ENCODE assay signal across 1 cellular context in the genomic region with DNA sequence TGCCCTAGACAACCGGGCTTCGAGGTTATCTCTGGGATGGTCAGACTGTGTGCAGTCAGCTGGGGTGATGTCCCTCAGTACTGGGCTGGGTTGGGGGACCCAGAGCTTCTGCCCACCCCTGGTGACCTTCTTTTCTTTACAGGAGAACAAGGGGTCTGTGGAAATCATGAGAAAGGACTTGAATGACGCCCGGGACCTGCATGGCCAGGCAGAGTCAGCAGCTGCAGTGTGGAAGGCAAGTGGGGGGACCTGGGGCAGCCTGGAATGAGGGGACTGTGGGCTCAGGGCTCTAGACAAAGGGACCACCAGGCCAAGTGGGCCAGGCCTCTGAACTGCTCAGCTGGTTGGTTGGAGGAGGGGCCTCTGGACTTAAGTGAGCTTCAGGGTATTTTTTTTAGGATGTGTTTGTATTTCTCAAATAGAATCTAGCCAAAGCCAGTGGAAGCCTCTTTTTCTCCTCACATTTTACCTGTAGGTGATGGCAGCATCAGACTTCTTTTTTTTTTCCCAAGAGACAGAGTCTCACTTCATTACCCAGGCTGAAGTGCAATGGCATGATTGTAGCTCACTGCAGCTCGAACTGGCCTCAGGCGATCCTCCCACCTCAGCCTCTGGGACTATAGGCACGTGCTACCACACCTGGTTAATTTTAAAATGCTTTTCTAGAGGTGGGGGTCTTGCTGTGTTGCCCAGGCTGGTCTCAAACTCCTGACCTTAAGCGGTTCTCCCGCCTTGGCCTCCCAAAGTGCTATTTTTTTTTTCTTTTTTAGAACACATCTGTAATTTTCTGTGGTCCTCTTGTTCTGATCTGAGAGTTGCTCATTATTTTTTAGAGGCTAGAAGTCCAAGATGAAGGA.
TF ChIP-seq lines count a peak whose summit lies in the region.

No MANE protein-coding gene starts in this region.

TF ChIP-seq in K562, 482 proteins besides CTCF, POLR2A, EP300 and RAD21 (continued from another document):
- TF ChIP-seq PTRF (tag; IDR thresholded peaks at IDR 0.05) (no peak), PTBP1 (IDR thresholded peaks at IDR 0.05; ENCODE audit: low read depth, low read length) (no peak), SMARCC2 (IDR thresholded peaks at IDR 0.05; ENCODE audit: low read depth) (no peak), TCF7L2 (IDR thresholded peaks at IDR 0.05; ENCODE audit: low read depth, low read length) (no peak), MAZ (CRISPR knock-in tag; conservative IDR thresholded peaks at IDR 0.05 in 1 of 2, IDR thresholded peaks at IDR 0.05 in 1 of 2) (peak; percentile 10 to 12; a peak in 2 of 4 replicates), SMAD4 (CRISPR knock-in tag; conservative IDR thresholded peaks at IDR 0.05) (peak; percentile 19; the same call in 1 of the 2 replicates), MECOM (CRISPR knock-in tag; IDR thresholded peaks at IDR 0.05) (0 out of 2 replicates have a peak, but pooled peaks have one; percentile 53), JUN (IDR thresholded peaks at IDR 0.05; ENCODE audit: borderline replicate concordance, low read depth, low read length) (no peak), JUN (CRISPR knock-in tag; IDR thresholded peaks at IDR 0.05; ENCODE audit: borderline replicate concordance) (no peak)
- TF ChIP-seq, protein P1, sequence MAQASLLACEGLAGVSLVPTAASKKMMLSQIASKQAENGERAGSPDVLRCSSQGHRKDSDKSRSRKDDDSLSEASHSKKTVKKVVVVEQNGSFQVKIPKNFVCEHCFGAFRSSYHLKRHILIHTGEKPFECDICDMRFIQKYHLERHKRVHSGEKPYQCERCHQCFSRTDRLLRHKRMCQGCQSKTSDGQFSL (CRISPR knock-in tag; IDR thresholded peaks at IDR 0.05), result no peak
- TF ChIP-seq, protein P1 (tag; IDR thresholded peaks at IDR 0.05), result 0 out of 4 replicates have a peak, but pooled peaks of 1 of the 2 experiments have one; percentile 10
- TF ChIP-seq, protein P2, sequence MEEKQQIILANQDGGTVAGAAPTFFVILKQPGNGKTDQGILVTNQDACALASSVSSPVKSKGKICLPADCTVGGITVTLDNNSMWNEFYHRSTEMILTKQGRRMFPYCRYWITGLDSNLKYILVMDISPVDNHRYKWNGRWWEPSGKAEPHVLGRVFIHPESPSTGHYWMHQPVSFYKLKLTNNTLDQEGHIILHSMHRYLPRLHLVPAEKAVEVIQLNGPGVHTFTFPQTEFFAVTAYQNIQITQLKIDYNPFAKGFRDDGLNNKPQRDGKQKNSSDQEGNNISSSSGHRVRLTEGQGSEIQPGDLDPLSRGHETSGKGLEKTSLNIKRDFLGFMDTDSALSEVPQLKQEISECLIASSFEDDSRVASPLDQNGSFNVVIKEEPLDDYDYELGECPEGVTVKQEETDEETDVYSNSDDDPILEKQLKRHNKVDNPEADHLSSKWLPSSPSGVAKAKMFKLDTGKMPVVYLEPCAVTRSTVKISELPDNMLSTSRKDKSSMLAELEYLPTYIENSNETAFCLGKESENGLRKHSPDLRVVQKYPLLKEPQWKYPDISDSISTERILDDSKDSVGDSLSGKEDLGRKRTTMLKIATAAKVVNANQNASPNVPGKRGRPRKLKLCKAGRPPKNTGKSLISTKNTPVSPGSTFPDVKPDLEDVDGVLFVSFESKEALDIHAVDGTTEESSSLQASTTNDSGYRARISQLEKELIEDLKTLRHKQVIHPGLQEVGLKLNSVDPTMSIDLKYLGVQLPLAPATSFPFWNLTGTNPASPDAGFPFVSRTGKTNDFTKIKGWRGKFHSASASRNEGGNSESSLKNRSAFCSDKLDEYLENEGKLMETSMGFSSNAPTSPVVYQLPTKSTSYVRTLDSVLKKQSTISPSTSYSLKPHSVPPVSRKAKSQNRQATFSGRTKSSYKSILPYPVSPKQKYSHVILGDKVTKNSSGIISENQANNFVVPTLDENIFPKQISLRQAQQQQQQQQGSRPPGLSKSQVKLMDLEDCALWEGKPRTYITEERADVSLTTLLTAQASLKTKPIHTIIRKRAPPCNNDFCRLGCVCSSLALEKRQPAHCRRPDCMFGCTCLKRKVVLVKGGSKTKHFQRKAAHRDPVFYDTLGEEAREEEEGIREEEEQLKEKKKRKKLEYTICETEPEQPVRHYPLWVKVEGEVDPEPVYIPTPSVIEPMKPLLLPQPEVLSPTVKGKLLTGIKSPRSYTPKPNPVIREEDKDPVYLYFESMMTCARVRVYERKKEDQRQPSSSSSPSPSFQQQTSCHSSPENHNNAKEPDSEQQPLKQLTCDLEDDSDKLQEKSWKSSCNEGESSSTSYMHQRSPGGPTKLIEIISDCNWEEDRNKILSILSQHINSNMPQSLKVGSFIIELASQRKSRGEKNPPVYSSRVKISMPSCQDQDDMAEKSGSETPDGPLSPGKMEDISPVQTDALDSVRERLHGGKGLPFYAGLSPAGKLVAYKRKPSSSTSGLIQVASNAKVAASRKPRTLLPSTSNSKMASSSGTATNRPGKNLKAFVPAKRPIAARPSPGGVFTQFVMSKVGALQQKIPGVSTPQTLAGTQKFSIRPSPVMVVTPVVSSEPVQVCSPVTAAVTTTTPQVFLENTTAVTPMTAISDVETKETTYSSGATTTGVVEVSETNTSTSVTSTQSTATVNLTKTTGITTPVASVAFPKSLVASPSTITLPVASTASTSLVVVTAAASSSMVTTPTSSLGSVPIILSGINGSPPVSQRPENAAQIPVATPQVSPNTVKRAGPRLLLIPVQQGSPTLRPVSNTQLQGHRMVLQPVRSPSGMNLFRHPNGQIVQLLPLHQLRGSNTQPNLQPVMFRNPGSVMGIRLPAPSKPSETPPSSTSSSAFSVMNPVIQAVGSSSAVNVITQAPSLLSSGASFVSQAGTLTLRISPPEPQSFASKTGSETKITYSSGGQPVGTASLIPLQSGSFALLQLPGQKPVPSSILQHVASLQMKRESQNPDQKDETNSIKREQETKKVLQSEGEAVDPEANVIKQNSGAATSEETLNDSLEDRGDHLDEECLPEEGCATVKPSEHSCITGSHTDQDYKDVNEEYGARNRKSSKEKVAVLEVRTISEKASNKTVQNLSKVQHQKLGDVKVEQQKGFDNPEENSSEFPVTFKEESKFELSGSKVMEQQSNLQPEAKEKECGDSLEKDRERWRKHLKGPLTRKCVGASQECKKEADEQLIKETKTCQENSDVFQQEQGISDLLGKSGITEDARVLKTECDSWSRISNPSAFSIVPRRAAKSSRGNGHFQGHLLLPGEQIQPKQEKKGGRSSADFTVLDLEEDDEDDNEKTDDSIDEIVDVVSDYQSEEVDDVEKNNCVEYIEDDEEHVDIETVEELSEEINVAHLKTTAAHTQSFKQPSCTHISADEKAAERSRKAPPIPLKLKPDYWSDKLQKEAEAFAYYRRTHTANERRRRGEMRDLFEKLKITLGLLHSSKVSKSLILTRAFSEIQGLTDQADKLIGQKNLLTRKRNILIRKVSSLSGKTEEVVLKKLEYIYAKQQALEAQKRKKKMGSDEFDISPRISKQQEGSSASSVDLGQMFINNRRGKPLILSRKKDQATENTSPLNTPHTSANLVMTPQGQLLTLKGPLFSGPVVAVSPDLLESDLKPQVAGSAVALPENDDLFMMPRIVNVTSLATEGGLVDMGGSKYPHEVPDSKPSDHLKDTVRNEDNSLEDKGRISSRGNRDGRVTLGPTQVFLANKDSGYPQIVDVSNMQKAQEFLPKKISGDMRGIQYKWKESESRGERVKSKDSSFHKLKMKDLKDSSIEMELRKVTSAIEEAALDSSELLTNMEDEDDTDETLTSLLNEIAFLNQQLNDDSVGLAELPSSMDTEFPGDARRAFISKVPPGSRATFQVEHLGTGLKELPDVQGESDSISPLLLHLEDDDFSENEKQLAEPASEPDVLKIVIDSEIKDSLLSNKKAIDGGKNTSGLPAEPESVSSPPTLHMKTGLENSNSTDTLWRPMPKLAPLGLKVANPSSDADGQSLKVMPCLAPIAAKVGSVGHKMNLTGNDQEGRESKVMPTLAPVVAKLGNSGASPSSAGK (IDR thresholded peaks at IDR 0.05), result peak; percentile 28
